ENCODE assay signal across 8 cellular contexts in the genomic region with DNA sequence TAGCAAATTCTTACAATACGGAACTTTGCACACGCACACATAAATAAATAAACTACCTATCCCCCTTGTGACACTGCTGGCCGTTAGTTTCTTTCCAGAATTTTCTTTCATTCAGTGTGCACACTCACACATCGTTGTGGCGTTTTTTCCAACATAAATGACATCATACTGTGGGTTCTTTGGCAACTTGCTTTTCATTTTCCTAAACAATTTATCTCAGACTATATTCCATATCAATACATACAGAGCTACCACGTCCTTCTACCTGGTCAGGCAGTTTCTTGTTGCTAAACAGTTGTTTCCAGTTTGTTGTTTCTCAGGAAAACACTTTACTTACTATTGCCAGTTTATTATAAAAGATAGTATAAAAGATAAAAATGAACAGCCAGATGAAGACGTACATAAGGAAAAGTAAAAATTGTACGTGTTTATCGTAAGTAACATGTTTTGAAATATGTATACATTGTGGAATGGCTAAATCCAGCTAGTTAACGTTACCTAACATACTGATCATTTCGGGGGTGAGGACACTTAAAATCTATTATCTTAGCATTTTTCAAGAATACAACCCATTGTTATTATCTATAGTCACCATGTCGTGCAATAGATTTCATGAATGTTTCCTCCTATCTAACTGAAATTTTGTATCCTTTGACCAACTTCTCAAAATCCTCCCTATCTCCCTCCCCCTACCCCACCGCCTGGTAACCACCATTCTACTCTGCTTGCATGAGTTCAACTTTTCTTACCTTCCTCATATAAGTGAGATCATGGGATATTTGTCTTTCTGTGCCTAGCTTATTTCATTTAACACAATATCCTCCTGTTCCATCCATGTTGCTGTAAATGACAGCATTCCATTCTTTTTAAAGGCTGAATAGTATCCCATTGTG. TPM values are rescaled to one million over a fixed set of nuclear protein-coding genes. Genes with fewer than 3 reads are reported as not detected.
DNase-seq lines count a peak whose midpoint lies in the region; ATAC-seq and TF ChIP-seq lines count a peak whose summit lies in the region.

No MANE protein-coding gene starts in this region.

- ATAC-seq in GM18861 (IDR thresholded peaks at IDR 0.05; ENCODE audit: unreplicated experiment) = no peak

- H3K4me3 ChIP-seq in A673 (ENCODE audit: low read depth, low read length, poor library complexity, severe bottlenecking) (peak overlapping the region; percentile 84), LNCaP clone FGC (ENCODE audit: low read depth, low read length) (peak overlapping the region; percentile 70), breast epithelium (peak overlapping the region; percentile 69 to 92 (median 83)), mucosa of rectum (ENCODE audit: low read length in 2 of 2) (peak overlapping the region; percentile 83 to 92)

- no peaks in the 10 kb centered on the region for H3K4me1 ChIP-seq in A673 (ENCODE audit: insufficient read depth, low read length, poor library complexity, severe bottlenecking)
- H3K4me1 ChIP-seq in breast epithelium = no peaks in the 10 kb centered on the region
- H3K4me1 ChIP-seq in mucosa of rectum (ENCODE audit: control insufficient read depth in 2 of 2, insufficient read depth in 2 of 2, low read length in 2 of 2) = peaks cover 11 to 15% of the 10 kb centered on the region in 2 donors

- CTCF ChIA-PET in A673 (lab: Charles Lee) = no interaction called here

- H3K9me3 ChIP-seq in A673 (ENCODE audit: low read depth, low read length, poor library complexity, severe bottlenecking) (no peaks in the 10 kb centered on the region), breast epithelium (no peaks in the 10 kb centered on the region), mucosa of rectum (ENCODE audit: control insufficient read depth in 2 of 2, low read length in 2 of 2) (no peaks in the 10 kb centered on the region)

- TSS peak; percentile 62 for BruUV-seq in A673 (replicated peaks; lab: Mats Ljungman, UMichigan)

- H3K36me3 ChIP-seq in A673 (ENCODE audit: insufficient read depth, low read length, poor library complexity, severe bottlenecking) (peaks cover 16% of the 10 kb centered on the region), breast epithelium (no peaks in the 10 kb centered on the region), mucosa of rectum (ENCODE audit: control insufficient read depth in 2 of 2, insufficient read depth in 2 of 2, low read length in 2 of 2) (peaks cover 5 to 11% of the 10 kb centered on the region in 2 donors)

- H3K9ac ChIP-seq in mucosa of rectum (ENCODE audit: low read depth in 1 of 2, low read length in 2 of 2) = peak overlapping the region; percentile 93 to 95

- H3K27ac ChIP-seq in A673 (ENCODE audit: low read depth, low read length, poor library complexity, severe bottlenecking) (peak overlapping the region; percentile 23), breast epithelium (peak overlapping the region; percentile 95 to 97), mucosa of rectum (ENCODE audit: low read depth in 2 of 2, low read length in 2 of 2) (peak overlapping the region; percentile 88 to 93)

- POLR2A ChIA-PET in A673 (lab: Charles Lee; ENCODE audit: low non-redundant PET) = no interaction called here

- TF ChIP-seq POLR2A in breast epithelium (IDR thresholded peaks at IDR 0.05) = no peak

- no peak for TF ChIP-seq CTCF in A673 (conservative IDR thresholded peaks at IDR 0.05; ENCODE audit: low read depth, low read length)
- TF ChIP-seq CTCF in LNCaP clone FGC (IDR thresholded peaks at IDR 0.05; ENCODE audit: control insufficient read depth, extremely low read depth, insufficient read depth) = no peak
- no peak for TF ChIP-seq CTCF in breast epithelium (IDR thresholded peaks at IDR 0.05)

- intact Hi-C loops in A673 (cut with micrococcal nuclease; ENCODE audit: unreplicated experiment) (no loop called here), breast epithelium (cut with DNase I; ENCODE audit: low total_unique reads) (no loop called here)

- DNase-seq in A673 (ENCODE audit: low spot score) = no peak
- DNase-seq in LNCaP clone FGC (ENCODE audit: low read depth) = no peak
- DNase-seq in breast epithelium (ENCODE audit: low spot score in 2 of 2) = no peak
- no peak for DNase-seq in nucleus accumbens (lab: John Stamatoyannopoulos, UW)
- DNase-seq in NCI-H524 treated with DMSO at 0.1 percent for 48 hours (lab: John Stamatoyannopoulos, UW) = no peak
- no peak for DNase-seq in NCI-H146 (lab: John Stamatoyannopoulos, UW)

- H3K27me3 ChIP-seq in A673 (replicated peaks; ENCODE audit: insufficient read depth, low read depth, low read length, poor library complexity) (no peaks in the 10 kb centered on the region), breast epithelium (no peaks in the 10 kb centered on the region), mucosa of rectum (ENCODE audit: control insufficient read depth in 2 of 2, insufficient read depth in 2 of 2, low read length in 2 of 2) (no peaks in the 10 kb centered on the region)

RNA-seq across cellular contexts. Expression of gene TP53RK, which starts 1.2 kb away (rescaled TPM):
- 16.4 and 20.6 TPM in 2 replicates for total RNA-seq in A673 (2021)
- total RNA-seq in breast epithelium = 10 to 100 TPM; 14.4 to 29.2 (median 27.1) TPM

RNA-seq across cellular contexts. Expression of gene SLC2A10, which starts 19.0 kb away (rescaled TPM):
- total RNA-seq in A673 (2021) (0.37 TPM in 1 of 2 replicates, not detected in the other), breast epithelium (10 to 100 TPM; 19.8 to 42.9 (median 26.9) TPM)

RNA-seq across cellular contexts. Expression of gene SLC13A3, which starts 39.2 kb away (rescaled TPM):
- total RNA-seq in A673 (2021) (1.3 and 1.4 TPM in 2 replicates), breast epithelium (1 to 10 TPM; 1.3 to 2.9 (median 1.6) TPM)

Comparison
In these comparisons a context has a peak if more than half of its experiments do, and no peak if none do; other contexts are left out.
1. H3K27ac ChIP-seq: peak in every context shown above with its lines; median percentile 96 in breast epithelium; 90 in mucosa of rectum; 23 in A673.
2. RNA of gene SLC2A10, which starts 19.0 kb away (total RNA-seq): 19.8 to 42.9 TPM in breast epithelium; 0.37 TPM in A673; every median in the first group is over 10 times any median in the second.
3. Peak in every context shown above with its lines, with median percentiles within 50 percentile points of each other: H3K4me3 ChIP-seq.